In genomic region chr12:10189653-10190052, GRCh38 we compare ENCODE assay signal across 20 cellular contexts. TPM values are rescaled to one million over a fixed set of nuclear protein-coding genes. Genes with fewer than 3 reads are reported as not detected.
DNase-seq lines count a peak whose midpoint lies in the region; ATAC-seq and TF ChIP-seq lines count a peak whose summit lies in the region.
"Had no signal": no experiment of that assay in that cellular context is flagged by ENCODE, and none has a peak within 500 bp of the region (broad histone marks: within the 10 kb centered on the region; RNA-seq: fewer than 3 reads in every experiment).

No MANE protein-coding gene starts in this region.

- WGBS in mesodermal cell (ENCODE audit: insufficient coverage in 2 of 2), 2 experiments: 77 to 83% methylated on average over 4 of the region's 5 CpGs

- H3K27me3 ChIP-seq in AG04450 (ENCODE audit: control insufficient read depth, insufficient read depth, low read length): no peaks in the 10 kb centered on the region
- H3K27me3 ChIP-seq: suprapubic skin had no signal

- DNase-seq in AG04450 (ENCODE audit: low read depth, low spot score) (no peak), M059J (ENCODE audit: low read depth) (peak; percentile 44), fibroblast of gingiva (ENCODE audit: low read depth) (peak; percentile 57), GF-D8 (lab: John Stamatoyannopoulos, UW) (no peak), NOMO-1 treated with DMSO at 0.1 percent for 48 hours (lab: John Stamatoyannopoulos, UW; ENCODE audit: unreplicated experiment) (no peak), left lobe of liver (ENCODE audit: low spot score) (no peak)
- no peak for DNase-seq in activated CD4-positive, alpha-beta T cell treated with anti-CD3 and anti-CD28 coated beads for 1 hour
- DNase-seq: ACHN; activated CD4-positive, CD25-positive, alpha-beta regulatory T cell treated with anti-CD3 and anti-CD28 coated beads, Interleukin-2, amount 50 U/mL, for 72 hours; activated naive CD8-positive, alpha-beta T cell treated with anti-CD3 and anti-CD28 coated beads for 36 hours; central memory CD4-positive, alpha-beta T cell; DMS 273 treated with DMSO at 0.1 percent for 48 hours; NCI-H1105 treated with DMSO at 0.1 percent for 48 hours; NCI-H2227 treated with DMSO at 0.1 percent for 48 hours; OCI-M1; pancreas; T-helper 1 cell had no signal

- CTCF ChIA-PET in AG04450 (lab: Charles Lee): interaction anchor here (0.6 to 5.1 kb wide), 14 partner anchors 11 to 181 kb away, joined by 3 to 70 read pairs (median 4); partner anchors contain the start of genes CLEC12B and OLR1

- ATAC-seq in left lobe of liver: no peak

- H3K4me3 ChIP-seq in AG04450 (ENCODE audit: low read depth, low read length) (no peak overlapping the region), mesodermal cell (ENCODE audit: extremely low read depth, insufficient read depth, low read length, poor library complexity, severe bottlenecking) (no peak overlapping the region)
- H3K4me3 ChIP-seq: pancreas, suprapubic skin had no signal

- no peak for TF ChIP-seq CTCF in AG04450 (IDR thresholded peaks at IDR 0.05; ENCODE audit: low read depth, low read length)

- H3K27ac ChIP-seq in AG04450 (ENCODE audit: low read depth, low read length) (peak overlapping the region; percentile 40), mesodermal cell (ENCODE audit: low read depth, low read length, severe bottlenecking) (peak overlapping the region; percentile 56)
- H3K27ac ChIP-seq: epithelial cell of prostate, pancreas, suprapubic skin had no signal

- POLR2A ChIA-PET in AG04450 (lab: Yijun Ruan, JAX): interaction anchor here (0.6 to 2.6 kb wide), 3 partner anchors 25 to 38 kb away, joined by 4 to 10 read pairs (median 6); no protein-coding TSS in a partner anchor

- H3K9me3 ChIP-seq in AG04450 (ENCODE audit: control insufficient read depth, insufficient read depth, low read length): no peaks in the 10 kb centered on the region
- H3K9me3 ChIP-seq in mesodermal cell (ENCODE audit: control insufficient read depth, low read length): no peaks in the 10 kb centered on the region
- H3K9me3 ChIP-seq: pancreas, suprapubic skin had no signal

- H3K36me3 ChIP-seq in mesodermal cell (ENCODE audit: control insufficient read depth, insufficient read depth, low read length): no peaks in the 10 kb centered on the region
- H3K36me3 ChIP-seq: pancreas, suprapubic skin had no signal

- peaks cover 13% of the 10 kb centered on the region for H3K4me1 ChIP-seq in mesodermal cell (ENCODE audit: control insufficient read depth, insufficient read depth, low read length, poor library complexity, severe bottlenecking)
- H3K4me1 ChIP-seq: pancreas had no signal

RNA-seq across cellular contexts. Expression of gene TMEM52B, which starts 10.8 kb away (rescaled TPM):
- 7.2 and 8.3 TPM in 2 replicates for polyA plus RNA-seq in AG04450 (2011; rRNA removed)
- polyA minus RNA-seq in AG04450 (2011; rRNA and poly(A)+ RNA removed): 3.6 and 10.0 TPM in 2 replicates
- total RNA-seq in M059J (2014; rRNA removed; shearing (Covaris generic)): 0.37 and 1.2 TPM in 2 replicates
- polyA plus RNA-seq in mesodermal cell (2013, experiment 1 of 2): 0.37 TPM
- polyA plus RNA-seq in mesodermal cell (2013, experiment 2 of 2): 0.56 TPM
- total RNA-seq in left lobe of liver: not detected
- total RNA-seq: activated naive CD8-positive, alpha-beta T cell treated with anti-CD3 and anti-CD28 coated beads for 36 hours had no signal

RNA-seq across cellular contexts. Expression of gene OLR1, which starts 17.7 kb away (rescaled TPM):
- polyA plus RNA-seq in AG04450 (2011; rRNA removed): 13.0 and 15.3 TPM in 2 replicates
- polyA minus RNA-seq in AG04450 (2011; rRNA and poly(A)+ RNA removed): 3.4 and 6.0 TPM in 2 replicates
- 5.3 and 5.5 TPM in 2 replicates for total RNA-seq in M059J (2014; rRNA removed; shearing (Covaris generic))
- polyA plus RNA-seq in mesodermal cell (2013, experiment 1 of 2): 0.48 TPM
- polyA plus RNA-seq in mesodermal cell (2013, experiment 2 of 2): 0.66 TPM
- total RNA-seq in left lobe of liver: 0.50 TPM
- total RNA-seq: activated naive CD8-positive, alpha-beta T cell treated with anti-CD3 and anti-CD28 coated beads for 36 hours; suprapubic skin had no signal

RNA-seq across cellular contexts. Expression of gene GABARAPL1, which starts 23.0 kb away (rescaled TPM):
- polyA plus RNA-seq in AG04450 (2011; rRNA removed): 181 and 196 TPM in 2 replicates
- 108 and 117 TPM in 2 replicates for polyA minus RNA-seq in AG04450 (2011; rRNA and poly(A)+ RNA removed)
- total RNA-seq in M059J (2014; rRNA removed; shearing (Covaris generic)): 69.5 and 78.6 TPM in 2 replicates
- 121 TPM for polyA plus RNA-seq in mesodermal cell (2013, experiment 1 of 2)
- 107 TPM for polyA plus RNA-seq in mesodermal cell (2013, experiment 2 of 2)
- 92.9 TPM for total RNA-seq in left lobe of liver

RNA-seq across cellular contexts. Expression of gene CLEC7A, which starts 59.7 kb away (rescaled TPM):
- not detected in 2 replicates for polyA plus RNA-seq in AG04450 (2011; rRNA removed)
- not detected in 2 replicates for polyA minus RNA-seq in AG04450 (2011; rRNA and poly(A)+ RNA removed)
- total RNA-seq in M059J (2014; rRNA removed; shearing (Covaris generic)): 38.9 and 40.5 TPM in 2 replicates
- 0.48 TPM for polyA plus RNA-seq in mesodermal cell (2013, experiment 1 of 2)
- polyA plus RNA-seq in mesodermal cell (2013, experiment 2 of 2): 0.20 TPM
- total RNA-seq in left lobe of liver: 1.2 TPM
- total RNA-seq: activated naive CD8-positive, alpha-beta T cell treated with anti-CD3 and anti-CD28 coated beads for 36 hours had no signal

Comparison
In these comparisons a context has a peak if more than half of its experiments do, and no peak if none do; other contexts are left out.
1. DNase-seq: peak in M059J (single experiment) and fibroblast of gingiva (single experiment); none in AG04450 (single experiment), GF-D8 (single experiment), NOMO-1 treated with DMSO at 0.1 percent for 48 hours (single experiment), left lobe of liver (single experiment) and activated CD4-positive, alpha-beta T cell treated with anti-CD3 and anti-CD28 coated beads for 1 hour (single experiment).